9 cellular contexts compared by ENCODE assay signal in genomic region chr5:177982072-177982727, GRCh38. TPM values are rescaled to one million over a fixed set of nuclear protein-coding genes. Genes with fewer than 3 reads are reported as not detected.
DNase-seq lines count a peak whose midpoint lies in the region; ATAC-seq, FAIRE-seq and TF ChIP-seq lines count a peak whose summit lies in the region.
"Had no signal": no experiment of that assay in that cellular context is flagged by ENCODE, and none has a peak within 500 bp of the region (broad histone marks: within the 10 kb centered on the region; RNA-seq: fewer than 3 reads in every experiment).

No MANE protein-coding gene starts in this region.

- H3K79me2 ChIP-seq in K562 (ENCODE audit: control insufficient read depth, insufficient read depth, low read length) = no peaks in the 10 kb centered on the region

- no peak for FAIRE-seq in K562 (lab: Jason Lieb, UNC)

- peak; percentile 78 for ATAC-seq in K562
- ATAC-seq in GM18511 (IDR thresholded peaks at IDR 0.05; ENCODE audit: unreplicated experiment) = no peak

- H4K8ac ChIP-seq in neuronal stem cell (ENCODE audit: low read depth, low read length) = no peak overlapping the region

- H3K9me3 ChIP-seq in K562 (replicated peaks; ENCODE audit: control insufficient read depth, insufficient read depth, low read depth, low read length) (no peaks in the 10 kb centered on the region), neuronal stem cell (replicated peaks in 1 of 2; ENCODE audit: control insufficient read depth in 2 of 2, insufficient read depth in 1 of 2, low read depth in 1 of 2, low read length in 2 of 2) (peaks cover 0 to 3% of the 10 kb centered on the region in 2 donors)

- H3K4me2 ChIP-seq in K562 (ENCODE audit: insufficient read depth, low read length) (no peak overlapping the region), neuronal stem cell (ENCODE audit: insufficient read depth, low read length, poor library complexity, severe bottlenecking) (no peak overlapping the region)

- no peak overlapping the region for H2AFZ ChIP-seq in K562 (ENCODE audit: low read depth, low read length)
- peak overlapping the region; percentile 24 for H2AFZ ChIP-seq in neuronal stem cell (ENCODE audit: low read length)

- no TSS peak for BruUV-seq in K562 (replicated peaks; lab: Mats Ljungman, UMichigan)

- no peak overlapping the region for H3K4me3 ChIP-seq in K562
- no peak overlapping the region for H3K4me3 ChIP-seq in neuronal stem cell (ENCODE audit: low read length in 2 of 2)

- in situ Hi-C loops in K562 (cut with MboI) = loop anchor here (5.0 to 25.0 kb wide), 2 partner anchors 80 to 220 kb away; no protein-coding TSS in a partner anchor

- no peak overlapping the region for H3K27ac ChIP-seq in K562 (ENCODE audit: extremely low read depth, low read depth, low read length)
- H3K27ac ChIP-seq in neuronal stem cell (replicated peaks; ENCODE audit: low read length) = no peak overlapping the region

- no peak overlapping the region for H3K4ac ChIP-seq in neuronal stem cell (ENCODE audit: low read length)

- no peaks in the 10 kb centered on the region for H3K36me3 ChIP-seq in K562 (ENCODE audit: control insufficient read depth, insufficient read depth, low read length)
- H3K36me3 ChIP-seq in neuronal stem cell (replicated peaks in 1 of 2; ENCODE audit: control insufficient read depth in 2 of 2, insufficient read depth in 2 of 2, low read length in 2 of 2) = no peaks in the 10 kb centered on the region

- no peak for TF ChIP-seq POLR2A in K562 (conservative IDR thresholded peaks at IDR 0.05)

- no peak overlapping the region for H4K91ac ChIP-seq in neuronal stem cell (ENCODE audit: low read depth, low read length, poor library complexity)

- H3K14ac ChIP-seq in neuronal stem cell (ENCODE audit: low read length) = peak overlapping the region; percentile 9

- no peaks in the 10 kb centered on the region for H4K20me1 ChIP-seq in K562 (replicated peaks; ENCODE audit: control insufficient read depth, insufficient read depth, low read length)

- intact Hi-C loops in K562 (cut with micrococcal nuclease) = no loop called here

- H2AK5ac ChIP-seq in neuronal stem cell (ENCODE audit: low read depth, low read length) = peak overlapping the region; percentile 5

- CTCF ChIA-PET in K562 (lab: Yijun Ruan, JAX; ENCODE audit: low intra/inter-chr PET ratio) = interaction anchor here (2.2 kb wide), 1 partner anchor 80 kb away, joined by 6 read pairs; no protein-coding TSS in a partner anchor

- peaks cover 4% of the 10 kb centered on the region for H3K79me1 ChIP-seq in neuronal stem cell (ENCODE audit: low read depth, low read length)

- H3K18ac ChIP-seq in neuronal stem cell (ENCODE audit: low read length) = peak overlapping the region; percentile 89

- no peak overlapping the region for H2BK120ac ChIP-seq in neuronal stem cell (ENCODE audit: low read depth, low read length)

- H3K4me1 ChIP-seq in K562 (replicated peaks in 1 of 2; ENCODE audit: control insufficient read depth in 2 of 2, insufficient read depth in 2 of 2, low read length in 2 of 2) (peaks cover 0 to 12% of the 10 kb centered on the region in 2 experiments; a peak in 1 of 5 replicates), neuronal stem cell (ENCODE audit: control insufficient read depth in 2 of 2, insufficient read depth in 1 of 2, low read depth in 1 of 2, low read length in 2 of 2) (peaks cover 0 to 11% of the 10 kb centered on the region in 2 donors)

- no peaks in the 10 kb centered on the region for H3K9me1 ChIP-seq in K562 (ENCODE audit: control insufficient read depth, insufficient read depth, low read length)

- POLR2A ChIA-PET in K562 (lab: Yijun Ruan, JAX) = interaction anchor here (0.6 kb wide), 1 partner anchor 10 kb away, joined by 3 read pairs; no protein-coding TSS in a partner anchor

- peak overlapping the region; percentile 10 for H2BK5ac ChIP-seq in neuronal stem cell (ENCODE audit: low read length)

- peaks cover 26 to 52% of the 10 kb centered on the region in 2 experiments; a peak in 4 of 5 replicates for H3K27me3 ChIP-seq in K562 (ENCODE audit: control insufficient read depth in 2 of 2, insufficient read depth in 2 of 2, low read length in 2 of 2)
- peaks cover 0 to 6% (median 0%) of the 10 kb centered on the region in 3 experiments for H3K27me3 ChIP-seq in neuronal stem cell (ENCODE audit: control insufficient read depth in 3 of 3, insufficient read depth in 3 of 3, low read depth in 1 of 3, low read length in 3 of 3)

- WGBS in K562 (ENCODE audit: insufficient coverage, low coverage, missing lambda C conversion rate) = under 1% methylated on average over 14 of the region's 17 CpGs
- no CpG with 5 or more reads among the region's 17 CpGs for WGBS in neuronal stem cell (ENCODE audit: extremely low coverage in 2 of 2, insufficient read length in 2 of 2, insufficient replicate concordance in 1 of 2), 2 donors

- H3K23ac ChIP-seq in neuronal stem cell (ENCODE audit: low read depth, low read length, poor library complexity) = no peak overlapping the region

- no peak for TF ChIP-seq EP300 in K562 (IDR thresholded peaks at IDR 0.05; ENCODE audit: low read length)

- H2BK15ac ChIP-seq in neuronal stem cell (ENCODE audit: low read length) = no peak overlapping the region

- H2BK12ac ChIP-seq in neuronal stem cell (ENCODE audit: low read length) = no peak overlapping the region

- H3K9ac ChIP-seq in K562 (ENCODE audit: insufficient read depth in 1 of 2, low read depth in 2 of 2, low read length in 2 of 2) (no peak overlapping the region), neuronal stem cell (ENCODE audit: low read depth, low read length, poor library complexity) (no peak overlapping the region)

- TF ChIP-seq CTCF in LNCAP (IDR thresholded peaks at IDR 0.05) (peak; percentile 71), K562 (IDR thresholded peaks at IDR 0.05 in 2 of 3, conservative IDR thresholded peaks at IDR 0.05 in 1 of 3; ENCODE audit: insufficient read depth in 2 of 3, low read depth in 1 of 3, low read length in 3 of 3) (peak; percentile 48 to 70 (median 63))

- TF ChIP-seq RAD21 in K562 (CRISPR knock-in tag; conservative IDR thresholded peaks at IDR 0.05 in 1 of 2, IDR thresholded peaks at IDR 0.05 in 1 of 2) = peak in 1 of 2 experiments; percentile 67; a peak in 2 of 4 replicates

- DNase-seq in D341Med (ENCODE audit: low spot score) (peak; percentile 54), K562 (ENCODE audit: extremely low read depth in 1 of 4, low spot score in 3 of 4) (peak in 2 of 4 experiments; percentile 28 to 41), neuronal stem cell (ENCODE audit: low spot score) (no peak), kidney glomerular epithelial cell (lab: John Stamatoyannopoulos, UW) (no peak), putamen (ENCODE audit: low spot score) (no peak), NCI-H2107 treated with DMSO at 0.1 percent for 48 hours (lab: John Stamatoyannopoulos, UW; ENCODE audit: unreplicated experiment) (no peak)

TF ChIP-seq in K562, 482 proteins besides CTCF, POLR2A, EP300 and RAD21:
- TF ChIP-seq NFIC (IDR thresholded peaks at IDR 0.05) (peak; percentile 81), FOS (IDR thresholded peaks at IDR 0.05; ENCODE audit: extremely low read depth, insufficient read length) (no peak), ZBTB7A (IDR thresholded peaks at IDR 0.05; ENCODE audit: borderline replicate concordance, control insufficient read depth, low read depth, low read length) (no peak), SMC3 (conservative IDR thresholded peaks at IDR 0.05; ENCODE audit: insufficient read depth, low read depth, low read length) (0 out of 2 replicates have a peak, but pooled peaks have one; percentile 14)
- TF ChIP-seq, protein P1, sequence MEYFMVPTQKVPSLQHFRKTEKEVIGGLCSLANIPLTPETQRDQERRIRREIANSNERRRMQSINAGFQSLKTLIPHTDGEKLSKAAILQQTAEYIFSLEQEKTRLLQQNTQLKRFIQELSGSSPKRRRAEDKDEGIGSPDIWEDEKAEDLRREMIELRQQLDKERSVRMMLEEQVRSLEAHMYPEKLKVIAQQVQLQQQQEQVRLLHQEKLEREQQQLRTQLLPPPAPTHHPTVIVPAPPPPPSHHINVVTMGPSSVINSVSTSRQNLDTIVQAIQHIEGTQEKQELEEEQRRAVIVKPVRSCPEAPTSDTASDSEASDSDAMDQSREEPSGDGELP (CRISPR knock-in tag; IDR thresholded peaks at IDR 0.05; ENCODE audit: borderline replicate concordance) = peak; percentile 52; the same call in 1 of the 2 replicates

RNA-seq across cellular contexts. Expression of gene PROP1, which starts 13.8 kb away (rescaled TPM):
- total RNA-seq in K562 (2011; cell fraction: chromatin; rRNA removed; ENCODE audit: low replicate concordance) = not detected in 2 replicates
- not detected in 2 replicates for total RNA-seq in K562 (2011; cell fraction: nucleolus; rRNA removed)
- total RNA-seq in K562 (2011; cell fraction: nucleoplasm; rRNA removed) = not detected in 2 replicates
- total RNA-seq in K562 (2014; rRNA removed) = not detected in 2 replicates
- not detected in 2 replicates for total RNA-seq in K562 (2014; rRNA removed; fragmentation: Illumina TruSeq; extraction: Trizol)
- not detected in 2 replicates for total RNA-seq in K562 (2015; rRNA removed; fragmentation: Illumina TruSeq; extraction: Trizol)
- not detected in 2 replicates for total RNA-seq in K562 (2021)
- polyA plus RNA-seq in K562 (2011; rRNA removed) = not detected in 2 replicates
- polyA plus RNA-seq in K562 (2011; cell fraction: cytosol; rRNA removed) = not detected in 2 replicates
- polyA plus RNA-seq in K562 (2011; cell fraction: nucleus; rRNA removed) = not detected in 2 replicates
- 0.07 TPM in 1 of 2 replicates, not detected in the other for polyA plus RNA-seq in K562 (2012)
- polyA plus RNA-seq in K562 (2014; fragmentation: Illumina TruSeq; extraction: Trizol) = not detected in 2 replicates
- not detected for polyA plus RNA-seq in K562 (2014; fragmentation: Nextera tagmentation; extraction: Ambion mirVana)
- not detected in 2 replicates for polyA plus RNA-seq in K562 (2014; rRNA removed)
- not detected in 2 replicates for polyA minus RNA-seq in K562 (2011; rRNA and poly(A)+ RNA removed)
- not detected in 2 replicates for polyA minus RNA-seq in K562 (2011; cell fraction: cytosol; rRNA and poly(A)+ RNA removed)
- polyA minus RNA-seq in K562 (2011; cell fraction: nucleus; rRNA and poly(A)+ RNA removed) = not detected in 2 replicates
- not detected for polyA plus RNA-seq in neuronal stem cell (2013, experiment 1 of 2)
- not detected for polyA plus RNA-seq in neuronal stem cell (2013, experiment 2 of 2)
- total RNA-seq: T-cell had no signal
